ENCODE assay signal across 9 cellular contexts in genomic region chr5:140565780-140566095, GRCh38. TPM values are rescaled to one million over a fixed set of nuclear protein-coding genes. Genes with fewer than 3 reads are reported as not detected.
DNase-seq lines count a peak whose midpoint lies in the region; ATAC-seq, FAIRE-seq and TF ChIP-seq lines count a peak whose summit lies in the region.
"Had no signal": no experiment of that assay in that cellular context is flagged by ENCODE, and none has a peak within 500 bp of the region (broad histone marks: within the 10 kb centered on the region; RNA-seq: fewer than 3 reads in every experiment).

No MANE protein-coding gene starts in this region.

- H3K36me3 Mint-ChIP-seq in Calu3 (ENCODE audit: insufficient read depth, unreplicated experiment) = peaks cover 31% of the 10 kb centered on the region

- TF ChIP-seq CTCF in Calu3 (IDR thresholded peaks at IDR 0.05; ENCODE audit: unreplicated experiment) (no peak), OCI-LY7 (conservative IDR thresholded peaks at IDR 0.05; ENCODE audit: low read length) (no peak), osteoblast (IDR thresholded peaks at IDR 0.05; ENCODE audit: extremely low read depth, low read depth, low read length) (no peak)

- POLR2A ChIA-PET in OCI-LY7 (lab: Charles Lee) = interaction anchor here (0.5 to 1.6 kb wide), 9 partner anchors 8 to 1555 kb away, joined by 3 to 5 read pairs (median 3); partner anchors contain the start of genes ANKHD1, IK, NDUFA2 and SRA1

- no peaks in the 10 kb centered on the region for H3K9me3 Mint-ChIP-seq in Calu3 (ENCODE audit: low read depth, unreplicated experiment)

- ATAC-seq in HG03432 (IDR thresholded peaks at IDR 0.05; ENCODE audit: unreplicated experiment) = no peak

- no peaks in the 10 kb centered on the region for H3K27me3 ChIP-seq in endocrine pancreas (ENCODE audit: control insufficient read depth, insufficient read depth, low read length)
- no peaks in the 10 kb centered on the region for H3K27me3 ChIP-seq in osteoblast (ENCODE audit: insufficient read depth, low read length)

- TF ChIP-seq POLR2A in GM12892 (IDR thresholded peaks at IDR 0.05; ENCODE audit: low read depth, low read length) = no peak

- no TSS peak for BruUV-seq in Calu3 (replicated peaks; lab: Mats Ljungman, UMichigan)
- no TSS peak for BruUV-seq in OCI-LY7 (replicated peaks; lab: Mats Ljungman, UMichigan)

- peaks cover 16% of the 10 kb centered on the region for H3K4me1 Mint-ChIP-seq in Calu3 (ENCODE audit: low read depth, unreplicated experiment)

- H3K27ac ChIP-seq in OCI-LY7 (ENCODE audit: low read depth, low read length, poor library complexity, severe bottlenecking) = no peak overlapping the region
- H3K27ac ChIP-seq in osteoblast (ENCODE audit: low read depth, low read length) = peak overlapping the region; percentile 84

- H3K79me2 ChIP-seq in OCI-LY7 (ENCODE audit: insufficient read depth, low read depth, low read length) (peaks cover 17% of the 10 kb centered on the region), osteoblast (ENCODE audit: insufficient read depth, low read length) (peaks cover 48% of the 10 kb centered on the region)

- intact Hi-C loops in Calu3 (cut with micrococcal nuclease; ENCODE audit: unreplicated experiment) = no loop called here
- intact Hi-C loops in OCI-LY7 (cut with micrococcal nuclease; ENCODE audit: unreplicated experiment) = loop anchor here (2.0 kb wide), 1 partner anchor 73 kb away; the partner anchor contains the start of gene TMCO6

- CTCF ChIA-PET in Calu3 (lab: Charles Lee) (interaction anchor here (1.4 kb wide), 1 partner anchor 69 kb away, joined by 3 read pairs; no protein-coding TSS in a partner anchor), OCI-LY7 (lab: Charles Lee; ENCODE audit: unreplicated experiment) (interaction anchor here (0.8 kb wide), 1 partner anchor 74 kb away, joined by 3 read pairs; the partner anchor contains the start of gene TMCO6)

- H3K9me3 ChIP-seq in OCI-LY7 (ENCODE audit: low read length) (no peaks in the 10 kb centered on the region), endocrine pancreas (ENCODE audit: control insufficient read depth, low read length) (no peaks in the 10 kb centered on the region), osteoblast (ENCODE audit: low read depth, low read length) (no peaks in the 10 kb centered on the region)

- H2AFZ ChIP-seq in OCI-LY7 (ENCODE audit: low read length) = no peak overlapping the region
- H2AFZ ChIP-seq in osteoblast (ENCODE audit: low read length) = no peak overlapping the region

- peak overlapping the region; percentile 93 for H3K4me3 Mint-ChIP-seq in Calu3 (ENCODE audit: low read depth, unreplicated experiment)

- peak overlapping the region; percentile 87 for H3K4me3 ChIP-seq in OCI-LY7 (ENCODE audit: low read depth, low read length, poor library complexity, severe bottlenecking)
- H3K4me3 ChIP-seq in endocrine pancreas (ENCODE audit: control insufficient read depth, insufficient read depth, low read length) = peak overlapping the region; percentile 96
- peak overlapping the region; percentile 89 for H3K4me3 ChIP-seq in osteoblast (ENCODE audit: insufficient read depth, low read length)

- H4K20me1 ChIP-seq in OCI-LY7 (ENCODE audit: insufficient read depth, low read length) (no peaks in the 10 kb centered on the region), osteoblast (ENCODE audit: insufficient read depth, low read length) (no peaks in the 10 kb centered on the region)

- no peaks in the 10 kb centered on the region for H3K9me2 ChIP-seq in OCI-LY7 (ENCODE audit: insufficient read depth, low read length)

- no peak for FAIRE-seq in GM12892 (lab: Jason Lieb, UNC)

- H3K27me3 Mint-ChIP-seq in Calu3 (ENCODE audit: unreplicated experiment) = no peaks in the 10 kb centered on the region

- DNase-seq in Calu3 (no peak), OCI-LY7 (ENCODE audit: low spot score) (no peak), osteoblast (ENCODE audit: insufficient read length, low spot score, missing footprints) (peak; percentile 76), GM12892 (ENCODE audit: insufficient read length) (no peak), MV-4-11 (lab: John Stamatoyannopoulos, UW) (no peak), Ammon's horn (ENCODE audit: low spot score) (no peak)
- DNase-seq: NCI-H2107 had no signal

- H3K36me3 ChIP-seq in OCI-LY7 (ENCODE audit: insufficient read depth, low read length) = peaks cover 38% of the 10 kb centered on the region
- no peaks in the 10 kb centered on the region for H3K36me3 ChIP-seq in endocrine pancreas (ENCODE audit: control insufficient read depth, insufficient read depth, low read length)
- peaks cover 27% of the 10 kb centered on the region for H3K36me3 ChIP-seq in osteoblast (ENCODE audit: insufficient read depth, low read length)

- peaks cover 25% of the 10 kb centered on the region for H3K4me1 ChIP-seq in OCI-LY7 (ENCODE audit: insufficient read depth, low read length, poor library complexity, severe bottlenecking)
- H3K4me1 ChIP-seq in endocrine pancreas (ENCODE audit: control insufficient read depth, insufficient read depth, low read length) = peaks cover 8% of the 10 kb centered on the region
- peaks cover 20% of the 10 kb centered on the region for H3K4me1 ChIP-seq in osteoblast (ENCODE audit: insufficient read depth, low read length)

- peak overlapping the region; percentile 97 for H3K4me2 ChIP-seq in OCI-LY7 (ENCODE audit: low read length)
- peak overlapping the region; percentile 92 for H3K4me2 ChIP-seq in osteoblast (ENCODE audit: insufficient read depth, low read length)

- H3K27ac Mint-ChIP-seq in Calu3 (ENCODE audit: unreplicated experiment) = peak overlapping the region; percentile 95

- H3K9ac ChIP-seq in endocrine pancreas (ENCODE audit: control insufficient read depth, insufficient read depth, low read length) = no peak overlapping the region

RNA-seq across cellular contexts. Expression of gene SLC35A4, which starts 1.1 kb away (rescaled TPM):
- total RNA-seq in Calu3 (2022) (80.6 and 93.6 TPM in 2 replicates), OCI-LY7 (2022) (48.7 TPM in 2 replicates), osteoblast (17.4 and 20.6 TPM in 2 replicates)
- 19.6 and 29.1 TPM in 2 replicates for total RNA-seq in OCI-LY7 (2014; rRNA removed; shearing (Covaris generic))
- 76.3 TPM for polyA plus RNA-seq in GM12892 (2012; ENCODE audit: missing spikeins)

RNA-seq across cellular contexts. Expression of gene APBB3, which starts 1.3 kb away (rescaled TPM):
- 15.1 and 15.7 TPM in 2 replicates for total RNA-seq in Calu3 (2022)
- total RNA-seq in OCI-LY7 (2014; rRNA removed; shearing (Covaris generic)) = 22.7 and 37.9 TPM in 2 replicates
- 32.1 and 32.2 TPM in 2 replicates for total RNA-seq in OCI-LY7 (2022)
- 19.7 and 24.2 TPM in 2 replicates for total RNA-seq in osteoblast
- 25.9 TPM for polyA plus RNA-seq in GM12892 (2012; ENCODE audit: missing spikeins)

RNA-seq across cellular contexts. Expression of gene SRA1, which starts 8.5 kb away (rescaled TPM):
- total RNA-seq in Calu3 (2022) (29.5 and 33.0 TPM in 2 replicates), OCI-LY7 (2022) (21.3 and 24.5 TPM in 2 replicates), osteoblast (28.2 and 35.7 TPM in 2 replicates)
- total RNA-seq in OCI-LY7 (2014; rRNA removed; shearing (Covaris generic)) = 18.8 and 19.1 TPM in 2 replicates
- 38.1 TPM for polyA plus RNA-seq in GM12892 (2012; ENCODE audit: missing spikeins)

RNA-seq across cellular contexts. Expression of gene EIF4EBP3, which starts 18.3 kb away (rescaled TPM):
- total RNA-seq in Calu3 (2022) = 14.1 and 18.8 TPM in 2 replicates
- total RNA-seq in OCI-LY7 (2014; rRNA removed; shearing (Covaris generic)) = 0.98 TPM in 1 of 2 replicates, not detected in the other
- 7.9 and 8.3 TPM in 2 replicates for total RNA-seq in OCI-LY7 (2022)
- total RNA-seq in osteoblast = 3.8 and 4.7 TPM in 2 replicates
- 7.2 TPM for polyA plus RNA-seq in GM12892 (2012; ENCODE audit: missing spikeins)
